30 cellular contexts compared by ENCODE assay signal in genomic region chr21:42937960-42938580, GRCh38. TPM values are rescaled to one million over a fixed set of nuclear protein-coding genes. Genes with fewer than 3 reads are reported as not detected.
DNase-seq lines count a peak whose midpoint lies in the region; ATAC-seq and TF ChIP-seq lines count a peak whose summit lies in the region.
"Had no signal": no experiment of that assay in that cellular context is flagged by ENCODE, and none has a peak within 500 bp of the region (broad histone marks: within the 10 kb centered on the region; RNA-seq: fewer than 3 reads in every experiment).

No MANE protein-coding gene starts in this region.

- H3K4me3 ChIP-seq in mesendoderm (ENCODE audit: low read length) (no peak overlapping the region), sigmoid colon (no peak overlapping the region), adrenal gland (no peak overlapping the region)
- H3K4me3 ChIP-seq: body of pancreas, gastrocnemius medialis, Peyer's patch, testis had no signal

- H3K27me3 Mint-ChIP-seq in WTC11 (ENCODE audit: low read depth), result no peaks in the 10 kb centered on the region
- H3K27me3 Mint-ChIP-seq: activated CD4-positive, alpha-beta memory T cell treated with anti-CD3 and anti-CD28 coated beads for 36 hours; naive B cell had no signal

- H3K4me2 ChIP-seq in mesendoderm (ENCODE audit: low read length), result no peak overlapping the region

- WGBS in mesendoderm (ENCODE audit: extremely low coverage, insufficient coverage, low lambda C conversion rate), result no CpG with 5 or more reads among the region's 21 CpGs
- 90 to 91% methylated on average over 21 of the region's 21 CpGs for WGBS in sigmoid colon, 2 donors
- WGBS in adrenal gland, 4 donors, result 94 to 95% (median 95%) methylated on average over 21 of the region's 21 CpGs

- peak overlapping the region; percentile 97 for H2BK120ac ChIP-seq in mesendoderm (ENCODE audit: low read depth, low read length)

- H2BK15ac ChIP-seq in mesendoderm (replicated peaks; ENCODE audit: low read depth), result peak overlapping the region; percentile 76

- H3K4me1 ChIP-seq in mesendoderm (ENCODE audit: control insufficient read depth, low read depth, low read length) (peaks cover 6% of the 10 kb centered on the region), sigmoid colon (peaks cover 0 to 19% (median 12%) of the 10 kb centered on the region in 4 donors), adrenal gland (replicated peaks in 1 of 2) (peaks cover 0 to 5% of the 10 kb centered on the region in 2 donors)
- H3K4me1 ChIP-seq: Peyer's patch had no signal

- no peak for TF ChIP-seq CTCF in GM13976 (IDR thresholded peaks at IDR 0.05; ENCODE audit: borderline replicate concordance, control extremely low read depth, extremely low read depth, insufficient read depth, missing control alignments)
- TF ChIP-seq CTCF in WTC11 (IDR thresholded peaks at IDR 0.05), result no peak
- no peak for TF ChIP-seq CTCF in sigmoid colon (IDR thresholded peaks at IDR 0.05)
- TF ChIP-seq CTCF in adrenal gland (IDR thresholded peaks at IDR 0.05), result no peak

- no peak overlapping the region for H3K4me3 Mint-ChIP-seq in WTC11
- H3K4me3 Mint-ChIP-seq: activated CD4-positive, alpha-beta memory T cell treated with anti-CD3 and anti-CD28 coated beads for 36 hours; activated naive CD4-positive, alpha-beta T cell treated with anti-CD3 and anti-CD28 coated beads, Interleukin-2, amount 10 ng/mL, durations not matched to agents 7 days and 5 days had no signal

- H3K27me3 ChIP-seq in mesendoderm (ENCODE audit: insufficient read depth, low read length, poor library complexity), result no peaks in the 10 kb centered on the region
- H3K27me3 ChIP-seq in sigmoid colon, result no peaks in the 10 kb centered on the region
- H3K27me3 ChIP-seq in adrenal gland, result no peaks in the 10 kb centered on the region
- H3K27me3 ChIP-seq: body of pancreas, gastrocnemius medialis, Peyer's patch, testis had no signal

- TF ChIP-seq POLR2A in sigmoid colon (IDR thresholded peaks at IDR 0.05), result no peak
- no peak for TF ChIP-seq POLR2A in adrenal gland (IDR thresholded peaks at IDR 0.05)

- CTCF ChIA-PET in WTC11 (lab: Charles Lee), result interaction anchor here (0.6 to 1.3 kb wide), 2 partner anchors 44 to 55 kb away, joined by 3 read pairs; no protein-coding TSS in a partner anchor

- no peaks in the 10 kb centered on the region for H3K79me1 ChIP-seq in mesendoderm (ENCODE audit: low read length)

- H3K23ac ChIP-seq in mesendoderm (ENCODE audit: low read length), result no peak overlapping the region

- H3K4me1 Mint-ChIP-seq in WTC11, result peaks cover 55% of the 10 kb centered on the region
- H3K4me1 Mint-ChIP-seq: activated naive CD4-positive, alpha-beta T cell treated with anti-CD3 and anti-CD28 coated beads, Interleukin-2, amount 10 ng/mL, durations not matched to agents 7 days and 5 days had no signal

- peak overlapping the region; percentile 80 for H2BK5ac ChIP-seq in mesendoderm (ENCODE audit: low read length)

- ATAC-seq in WTC11 (no peak), GM18907 (IDR thresholded peaks at IDR 0.05; ENCODE audit: unreplicated experiment) (no peak)
- ATAC-seq: body of pancreas, gastrocnemius medialis, HCT116, left lobe of liver had no signal

- DNase-seq in GM13976 (ENCODE audit: low spot score), result peak; percentile 1
- DNase-seq in WTC11 (ENCODE audit: low spot score), result no peak
- no peak for DNase-seq in mesendoderm
- peak; percentile 9 for DNase-seq in sigmoid colon
- DNase-seq in adrenal gland, result no peak
- DNase-seq in activated CD8-positive, alpha-beta memory T cell treated with anti-CD3 and anti-CD28 coated beads, Interleukin-2, amount 50 U/mL, for 48 hours, result no peak
- no peak for DNase-seq in OCI-M2 (lab: John Stamatoyannopoulos, UW; ENCODE audit: unreplicated experiment)
- DNase-seq: activated CD4-positive, alpha-beta memory T cell treated with anti-CD3 and anti-CD28 coated beads for 36 hours; activated CD4-positive, CD25-positive, alpha-beta regulatory T cell treated with anti-CD3 and anti-CD28 coated beads, Interleukin-2, amount 50 U/mL, for 72 hours; activated CD8-positive, alpha-beta memory T cell treated with anti-CD3 and anti-CD28 coated beads, Interleukin-2, amount 50 U/mL, for 4 hours; activated naive CD4-positive, alpha-beta T cell treated with anti-CD3 and anti-CD28 coated beads, Interleukin-2, amount 10 ng/mL, durations not matched to agents 7 days and 5 days; body of pancreas; gastrocnemius medialis; Karpas-422; naive B cell; NCI-H1417 treated with DMSO at 0.1 percent for 48 hours; NCI-H2081; NCI-H524 treated with DMSO at 0.1 percent for 48 hours; NK-92 treated with Interleukin-12 subunit alpha and Interleukin-12 subunit beta, amount 100 ng/mL, for 24 hours; nucleus accumbens; Peyer's patch; SHP77 treated with DMSO at 0.1 percent for 48 hours; stimulated activated naive CD4-positive, alpha-beta T cell; T-helper 2 cell; testis had no signal

- peak overlapping the region; percentile 97 for H3K4ac ChIP-seq in mesendoderm (ENCODE audit: low read depth, low read length)

- in situ Hi-C loops in GM13976 (cut with MboI; ENCODE audit: low sequenced_read_pairs, unreplicated experiment), result no loop called here

- no peaks in the 10 kb centered on the region for H3K36me3 ChIP-seq in mesendoderm (ENCODE audit: control insufficient read depth, insufficient read depth, low read length)
- H3K36me3 ChIP-seq in sigmoid colon, result no peaks in the 10 kb centered on the region
- H3K36me3 ChIP-seq in adrenal gland (replicated peaks in 1 of 2), result no peaks in the 10 kb centered on the region
- H3K36me3 ChIP-seq: gastrocnemius medialis, Peyer's patch had no signal

- no peak overlapping the region for H4K8ac ChIP-seq in mesendoderm (ENCODE audit: low read depth, low read length)

- peak overlapping the region; percentile 94 for H3K27ac Mint-ChIP-seq in WTC11
- H3K27ac Mint-ChIP-seq: activated CD4-positive, alpha-beta memory T cell treated with anti-CD3 and anti-CD28 coated beads for 36 hours; activated naive CD4-positive, alpha-beta T cell treated with anti-CD3 and anti-CD28 coated beads, Interleukin-2, amount 10 ng/mL, durations not matched to agents 7 days and 5 days had no signal

- POLR2A ChIA-PET in WTC11 (lab: Charles Lee), result interaction anchor here (0.7 kb wide), 1 partner anchor 21 kb away, joined by 3 read pairs; no protein-coding TSS in a partner anchor

- H3K36me3 Mint-ChIP-seq in WTC11, result peaks cover 6% of the 10 kb centered on the region
- H3K36me3 Mint-ChIP-seq: activated CD4-positive, alpha-beta memory T cell treated with anti-CD3 and anti-CD28 coated beads for 36 hours; activated naive CD4-positive, alpha-beta T cell treated with anti-CD3 and anti-CD28 coated beads, Interleukin-2, amount 10 ng/mL, durations not matched to agents 7 days and 5 days; naive B cell had no signal

- peak overlapping the region; percentile 17 for H3K9ac ChIP-seq in mesendoderm (ENCODE audit: low read length)

- H3K18ac ChIP-seq in mesendoderm (ENCODE audit: low read length), result peak overlapping the region; percentile 85

- H2AK5ac ChIP-seq in mesendoderm (ENCODE audit: low read length), result peak overlapping the region; percentile 6

- H3K9me3 ChIP-seq in sigmoid colon, result no peaks in the 10 kb centered on the region
- no peaks in the 10 kb centered on the region for H3K9me3 ChIP-seq in adrenal gland (replicated peaks in 1 of 3)
- H3K9me3 ChIP-seq: body of pancreas, gastrocnemius medialis, Peyer's patch, testis had no signal

- H4K5ac ChIP-seq in mesendoderm (ENCODE audit: low read length), result peak overlapping the region; percentile 17

- H3K27ac ChIP-seq in mesendoderm (ENCODE audit: low read depth, low read length), result peak overlapping the region; percentile 98
- peak overlapping the region in 1 of 4 donors; percentile 79 for H3K27ac ChIP-seq in sigmoid colon
- no peak overlapping the region for H3K27ac ChIP-seq in adrenal gland
- H3K27ac ChIP-seq: body of pancreas, gastrocnemius medialis, Peyer's patch, testis had no signal

- intact Hi-C loops in sigmoid colon (cut with DNase I), result no loop called here
- intact Hi-C loops in adrenal gland (cut with DNase I), result no loop called here

- H3K56ac ChIP-seq in mesendoderm (ENCODE audit: low read length), result peak overlapping the region; percentile 71

- no peak for TF ChIP-seq EP300 in sigmoid colon (IDR thresholded peaks at IDR 0.05)

- no peaks in the 10 kb centered on the region for H3K79me2 ChIP-seq in mesendoderm (ENCODE audit: control insufficient read depth, insufficient read depth, low read length)

- peaks cover 6% of the 10 kb centered on the region; the same call in 1 of the 2 replicates for H3K9me3 Mint-ChIP-seq in WTC11
- H3K9me3 Mint-ChIP-seq: activated CD4-positive, alpha-beta memory T cell treated with anti-CD3 and anti-CD28 coated beads for 36 hours; activated naive CD4-positive, alpha-beta T cell treated with anti-CD3 and anti-CD28 coated beads, Interleukin-2, amount 10 ng/mL, durations not matched to agents 7 days and 5 days had no signal

TF ChIP-seq in WTC11, 78 proteins besides CTCF, POLR2A, EP300 and RAD21 (continues in another document):
- no peak for TF ChIP-seq TEAD4 (CRISPR knock-in tag; IDR thresholded peaks at IDR 0.05)

RNA-seq across cellular contexts. Expression of gene ERVH48-1, which starts 12.6 kb away (rescaled TPM):
- total RNA-seq in WTC11 (2021) (14.7 to 26.6 TPM (median 26.1 TPM) in 3 replicates), sigmoid colon (not detected), adrenal gland (not detected)
- 14.7 TPM for polyA plus RNA-seq in mesendoderm (2013, experiment 1 of 2)
- polyA plus RNA-seq in mesendoderm (2013, experiment 2 of 2), result 14.6 TPM
- polyA plus RNA-seq in sigmoid colon (under 1 TPM in 1 of 3 donors, not detected in 2; 0.07 TPM), adrenal gland (not detected)
- total RNA-seq: endothelial cell of umbilical vein, gastrocnemius medialis, left lobe of liver, Peyer's patch, pulmonary artery endothelial cell had no signal
- polyA plus RNA-seq: endothelial cell of umbilical vein had no signal

RNA-seq across cellular contexts. Expression of gene PKNOX1, which starts 36.3 kb away (rescaled TPM):
- total RNA-seq in WTC11 (2021) (21.2 to 25.2 TPM (median 23.0 TPM) in 3 replicates), sigmoid colon (10 to 100 TPM in 3 of 4 donors, 1 to 10 TPM in 1; 9.6 to 19.4 (median 14.0) TPM), adrenal gland (10 to 100 TPM in 6 of 8 donors, 1 to 10 TPM in 2; 8.2 to 18.4 (median 12.6) TPM)
- 9.7 TPM for polyA plus RNA-seq in mesendoderm (2013, experiment 1 of 2)
- 9.7 TPM for polyA plus RNA-seq in mesendoderm (2013, experiment 2 of 2)
- polyA plus RNA-seq in sigmoid colon (1 to 10 TPM; 3.6 to 8.5 (median 8.1) TPM), adrenal gland (10 to 100 TPM in 1 of 3 donors, 1 to 10 TPM in 2; 9.3 to 21.7 (median 9.6) TPM)

RNA-seq across cellular contexts. Expression of gene NDUFV3, which starts 45.0 kb away (rescaled TPM):
- total RNA-seq in WTC11 (2021) (28.5 to 32.6 TPM (median 30.9 TPM) in 3 replicates), sigmoid colon (10 to 100 TPM; 53.5 to 67.6 (median 60.7) TPM), adrenal gland (10 to 100 TPM; 30.4 to 43.5 (median 38.0) TPM)
- 29.0 TPM for polyA plus RNA-seq in mesendoderm (2013, experiment 1 of 2)
- polyA plus RNA-seq in mesendoderm (2013, experiment 2 of 2), result 29.9 TPM
- polyA plus RNA-seq in sigmoid colon (10 to 100 TPM; 15.0 to 22.6 (median 15.7) TPM), adrenal gland (10 to 100 TPM; 34.1 to 40.2 (median 34.8) TPM)

RNA-seq across cellular contexts. Expression of gene WDR4, which starts 58.7 kb away (rescaled TPM):
- total RNA-seq in WTC11 (2021) (41.5 to 42.6 TPM (median 42.2 TPM) in 3 replicates), sigmoid colon (10 to 100 TPM in 1 of 4 donors, 1 to 10 TPM in 3; 2.8 to 18.3 (median 4.7) TPM), adrenal gland (10 to 100 TPM in 3 of 8 donors, 1 to 10 TPM in 5; 3.6 to 19.3 (median 6.9) TPM)
- 25.3 TPM for polyA plus RNA-seq in mesendoderm (2013, experiment 1 of 2)
- polyA plus RNA-seq in mesendoderm (2013, experiment 2 of 2), result 26.6 TPM
- polyA plus RNA-seq in sigmoid colon (10 to 100 TPM in 1 of 3 donors, 1 to 10 TPM in 2; 3.7 to 23.5 (median 4.2) TPM), adrenal gland (1 to 10 TPM; 5.0 to 10.0 (median 6.3) TPM)

Comparison
In these comparisons a context has a peak if more than half of its experiments do, and no peak if none do; other contexts are left out.
1. DNase-seq: peak in GM13976 (single experiment) and sigmoid colon (single experiment); none in WTC11 (single experiment), mesendoderm (single experiment), adrenal gland (0 of 7), activated CD8-positive, alpha-beta memory T cell treated with anti-CD3 and anti-CD28 coated beads, Interleukin-2, amount 50 U/mL, for 48 hours (single experiment) and OCI-M2 (single experiment).
2. RNA of gene ERVH48-1, which starts 12.6 kb away (total RNA-seq): 14.7 to 26.6 TPM in WTC11; not detected in sigmoid colon and not detected in adrenal gland; every median in the first group is over 10 times any median in the second.